ENCODE assay signal across 8 cellular contexts in genomic region chr5:108381034-108381954, GRCh38. TPM values are rescaled to one million over a fixed set of nuclear protein-coding genes. Genes with fewer than 3 reads are reported as not detected.
DNase-seq lines count a peak whose midpoint lies in the region; ATAC-seq and TF ChIP-seq lines count a peak whose summit lies in the region.

No MANE protein-coding gene starts in this region.

- H3K4me1 ChIP-seq in SK-N-SH (ENCODE audit: control insufficient read depth in 1 of 2, insufficient read depth in 2 of 2, low read depth in 1 of 2, low read length in 1 of 2) (peaks cover 0 to 20% of the 10 kb centered on the region in 2 experiments; a peak in 3 of 4 replicates), heart right ventricle (peaks cover 0 to 41% (median 25%) of the 10 kb centered on the region in 9 donors), upper lobe of right lung (peaks cover 27% of the 10 kb centered on the region)

- peak overlapping the region; percentile 79 for H3K4me2 ChIP-seq in SK-N-SH

- peak overlapping the region; percentile 84 for H3K4me3 Mint-ChIP-seq in activated naive CD8-positive, alpha-beta T cell treated with anti-CD3 and anti-CD28 coated beads, Interleukin-2, amount 50 U/mL, for 24 hours
- H3K4me3 Mint-ChIP-seq in progenitor cell of endocrine pancreas (ENCODE audit: low read depth): peak overlapping the region; percentile 87

- POLR2A ChIA-PET in SK-N-SH (lab: Yijun Ruan, JAX): interaction anchor here (1.0 to 1.5 kb wide), 4 partner anchors 18 to 1029 kb away, joined by 3 to 6 read pairs (median 4); partner anchors contain the start of gene PJA2

- H3K9ac ChIP-seq in SK-N-SH: peak overlapping the region; percentile 93

- no CpG with 5 or more reads among the region's 112 CpGs for WGBS in SK-N-SH (ENCODE audit: low lambda C conversion rate)
- 0% methylated on average over 67 to 112 of the region's 112 CpGs for WGBS in heart right ventricle, 2 donors

- H3K27ac Mint-ChIP-seq in activated naive CD8-positive, alpha-beta T cell treated with anti-CD3 and anti-CD28 coated beads, Interleukin-2, amount 50 U/mL, for 24 hours: peak overlapping the region; percentile 67
- peak overlapping the region; percentile 94 for H3K27ac Mint-ChIP-seq in progenitor cell of endocrine pancreas

- TF ChIP-seq RAD21 in SK-N-SH (IDR thresholded peaks at IDR 0.05; ENCODE audit: low read length): no peak

- CTCF ChIA-PET in SK-N-SH (lab: Yijun Ruan, JAX): interaction anchor here (1.3 to 1.6 kb wide), 3 partner anchors 121 to 140 kb away, joined by 3 to 9 read pairs (median 4); no protein-coding TSS in a partner anchor

- H3K27me3 ChIP-seq in HL-60 (ENCODE audit: insufficient read depth, poor library complexity, severe bottlenecking) (no peaks in the 10 kb centered on the region), SK-N-SH (ENCODE audit: insufficient read depth) (no peaks in the 10 kb centered on the region), heart right ventricle (no peaks in the 10 kb centered on the region), upper lobe of right lung (no peaks in the 10 kb centered on the region)

- H2AFZ ChIP-seq in SK-N-SH (ENCODE audit: low read depth): peak overlapping the region; percentile 84

- H3K9me3 Mint-ChIP-seq in activated naive CD8-positive, alpha-beta T cell treated with anti-CD3 and anti-CD28 coated beads, Interleukin-2, amount 50 U/mL, for 24 hours: peaks cover 10% of the 10 kb centered on the region
- H3K9me3 Mint-ChIP-seq in progenitor cell of endocrine pancreas (ENCODE audit: low read depth): peaks cover 4% of the 10 kb centered on the region

- H3K9me2 ChIP-seq in SK-N-SH: no peaks in the 10 kb centered on the region

- peak; percentile 41 for ATAC-seq in GM19467 (IDR thresholded peaks at IDR 0.05; ENCODE audit: unreplicated experiment)
- peak; percentile 61 for ATAC-seq in activated naive CD8-positive, alpha-beta T cell treated with anti-CD3 and anti-CD28 coated beads, Interleukin-2, amount 50 U/mL, for 24 hours
- ATAC-seq in heart right ventricle: peak; percentile 40 to 87 (median 71)
- peak; percentile 81 for ATAC-seq in upper lobe of right lung

- H4K20me1 ChIP-seq in SK-N-SH (ENCODE audit: insufficient read depth): no peaks in the 10 kb centered on the region; the same call in 1 of the 2 replicates

- no peak for TF ChIP-seq CTCF in HL-60 (IDR thresholded peaks at IDR 0.05; ENCODE audit: insufficient read depth, low read length)
- no peak for TF ChIP-seq CTCF in SK-N-SH (IDR thresholded peaks at IDR 0.05)
- no peak for TF ChIP-seq CTCF in heart right ventricle (IDR thresholded peaks at IDR 0.05)
- TF ChIP-seq CTCF in progenitor cell of endocrine pancreas (IDR thresholded peaks at IDR 0.05; ENCODE audit: unreplicated experiment): peak; percentile 14
- no peak for TF ChIP-seq CTCF in upper lobe of right lung (IDR thresholded peaks at IDR 0.05)

- peaks cover 28% of the 10 kb centered on the region for H3K4me1 Mint-ChIP-seq in activated naive CD8-positive, alpha-beta T cell treated with anti-CD3 and anti-CD28 coated beads, Interleukin-2, amount 50 U/mL, for 24 hours
- H3K4me1 Mint-ChIP-seq in progenitor cell of endocrine pancreas (ENCODE audit: low read depth): peaks cover 22% of the 10 kb centered on the region

- H3K27ac ChIP-seq in HL-60 (replicated peaks) (peak overlapping the region; percentile 95), SK-N-SH (ENCODE audit: low read depth in 2 of 2, low read length in 1 of 2) (peak overlapping the region; percentile 85 to 98), heart right ventricle (peak overlapping the region; percentile 91 to 100 (median 100)), upper lobe of right lung (peak overlapping the region; percentile 100)

- intact Hi-C loops in heart right ventricle (cut with DNase I): no loop called here
- intact Hi-C loops in upper lobe of right lung (cut with DNase I): no loop called here

- H3K36me3 ChIP-seq in SK-N-SH (replicated peaks in 1 of 2; ENCODE audit: control insufficient read depth in 1 of 2, insufficient read depth in 2 of 2, low read length in 1 of 2) (peaks cover 0 to 8% of the 10 kb centered on the region in 2 experiments), heart right ventricle (no peaks in the 10 kb centered on the region), upper lobe of right lung (no peaks in the 10 kb centered on the region)

- peaks cover 12% of the 10 kb centered on the region for H3K36me3 Mint-ChIP-seq in activated naive CD8-positive, alpha-beta T cell treated with anti-CD3 and anti-CD28 coated beads, Interleukin-2, amount 50 U/mL, for 24 hours (ENCODE audit: low read depth)
- peaks cover 4% of the 10 kb centered on the region for H3K36me3 Mint-ChIP-seq in progenitor cell of endocrine pancreas (ENCODE audit: insufficient read depth)

- H3K4me3 ChIP-seq in HL-60 (replicated peaks; ENCODE audit: insufficient read depth, low read length) (peak overlapping the region; percentile 69), SK-N-SH (ENCODE audit: low read depth in 2 of 2, low read length in 1 of 2) (peak overlapping the region; percentile 80 to 95), heart right ventricle (peak overlapping the region; percentile 84 to 99 (median 92)), upper lobe of right lung (peak overlapping the region; percentile 95)

- TF ChIP-seq EP300 in SK-N-SH (IDR thresholded peaks at IDR 0.05; ENCODE audit: borderline replicate concordance in 1 of 2, low read depth in 1 of 2, low read length in 1 of 2): no peak

- no peaks in the 10 kb centered on the region for H3K9me3 ChIP-seq in SK-N-SH
- H3K9me3 ChIP-seq in heart right ventricle: peaks cover 0 to 11% (median under 1%) of the 10 kb centered on the region in 11 donors
- peaks cover 2% of the 10 kb centered on the region for H3K9me3 ChIP-seq in upper lobe of right lung

- H3K27me3 Mint-ChIP-seq in activated naive CD8-positive, alpha-beta T cell treated with anti-CD3 and anti-CD28 coated beads, Interleukin-2, amount 50 U/mL, for 24 hours: no peaks in the 10 kb centered on the region
- no peaks in the 10 kb centered on the region for H3K27me3 Mint-ChIP-seq in progenitor cell of endocrine pancreas

- H3K79me2 ChIP-seq in SK-N-SH (ENCODE audit: insufficient read depth): peaks cover 42% of the 10 kb centered on the region

- H3F3A ChIP-seq in SK-N-SH (replicated peaks; ENCODE audit: insufficient read depth): peaks cover 7% of the 10 kb centered on the region

- DNase-seq in DMS 273 treated with DMSO at 0.1 percent for 48 hours (lab: John Stamatoyannopoulos, UW) (peak; percentile 19), HL-60 (ENCODE audit: low read depth in 1 of 2, low spot score in 1 of 2) (peak in 1 of 2 experiments; percentile 46), SK-N-SH (peak; percentile 80), heart right ventricle (peak; percentile 66 to 85), progenitor cell of endocrine pancreas (ENCODE audit: low spot score, unreplicated experiment) (peak; percentile 32), upper lobe of right lung (peak; percentile 93)
- peak; percentile 74 for DNase-seq in activated naive CD8-positive, alpha-beta T cell treated with anti-CD3 and anti-CD28 coated beads, Interleukin-2, amount 50 U/mL, for 24 hours

TF ChIP-seq in SK-N-SH, 30 proteins besides CTCF, POLR2A, EP300 and RAD21:
- TF ChIP-seq TAF1 (IDR thresholded peaks at IDR 0.05; ENCODE audit: borderline replicate concordance, low read depth, low read length) (peak; percentile 34), NFIC (IDR thresholded peaks at IDR 0.05; ENCODE audit: borderline replicate concordance) (no peak), POLR2AphosphoS5 (IDR thresholded peaks at IDR 0.05; ENCODE audit: low read depth, low read length) (no peak), FOXJ3 (CRISPR knock-in tag; IDR thresholded peaks at IDR 0.05) (no peak), YY1 (IDR thresholded peaks at IDR 0.05; ENCODE audit: low read depth) (no peak), RCOR1 (IDR thresholded peaks at IDR 0.05; ENCODE audit: low read length) (no peak), NRF1 (IDR thresholded peaks at IDR 0.05; ENCODE audit: low read depth, low read length) (0 out of 2 replicates have a peak, but pooled peaks have one; percentile 14), ELF1 (IDR thresholded peaks at IDR 0.05) (0 out of 2 replicates have a peak, but pooled peaks have one; percentile 10), ZBTB33 (IDR thresholded peaks at IDR 0.05; ENCODE audit: borderline replicate concordance, low read depth) (no peak), MEF2A (IDR thresholded peaks at IDR 0.05; ENCODE audit: borderline replicate concordance, low read depth) (no peak), GABPA (IDR thresholded peaks at IDR 0.05; ENCODE audit: low read depth) (no peak), SIN3A (IDR thresholded peaks at IDR 0.05; ENCODE audit: borderline replicate concordance, low read depth, low read length) (no peak; the same call in 1 of the 2 replicates)

RNA-seq across cellular contexts. Expression of gene FBXL17, which starts 0.6 kb away (rescaled TPM):
- polyA plus RNA-seq in SK-N-SH (2012; rRNA removed): 4.4 and 5.6 TPM in 2 replicates
- polyA plus RNA-seq in SK-N-SH (2012; cell fraction: cytosol; rRNA removed): 8.2 and 8.7 TPM in 2 replicates
- polyA plus RNA-seq in SK-N-SH (2012; cell fraction: nucleus; rRNA removed): 3.0 and 4.2 TPM in 2 replicates
- total RNA-seq in heart right ventricle: 10 to 100 TPM; 34.5 to 47.4 (median 41.6) TPM
- 1 to 10 TPM; 5.9 to 8.6 TPM for polyA plus RNA-seq in heart right ventricle
- total RNA-seq in progenitor cell of endocrine pancreas: 15.9 and 21.7 TPM in 2 replicates
- total RNA-seq in upper lobe of right lung: 17.5 TPM
